In genomic region chr6:3231213-3232016, GRCh38 we compare ENCODE assay signal across 8 cellular contexts. TPM values are rescaled to one million over a fixed set of nuclear protein-coding genes. Genes with fewer than 3 reads are reported as not detected.
DNase-seq lines count a peak whose midpoint lies in the region; ATAC-seq and TF ChIP-seq lines count a peak whose summit lies in the region.

No MANE protein-coding gene starts in this region.

- H3K4me2 ChIP-seq in PC-3 (ENCODE audit: low read length), result peak overlapping the region; percentile 91

- H3K27me3 Mint-ChIP-seq in effector memory CD8-positive, alpha-beta T cell, result peaks cover 93 to 100% of the 10 kb centered on the region in 2 donors

- peaks cover 8% of the 10 kb centered on the region for H3K36me3 Mint-ChIP-seq in effector memory CD8-positive, alpha-beta T cell (ENCODE audit: insufficient read depth)

- H3K4me1 Mint-ChIP-seq in effector memory CD8-positive, alpha-beta T cell (ENCODE audit: low read depth in 2 of 2), result peaks cover 38 to 41% of the 10 kb centered on the region in 2 donors

- TF ChIP-seq CTCF in PC-3 (conservative IDR thresholded peaks at IDR 0.05; ENCODE audit: low read depth, low read length), result no peak

- H3K4me3 Mint-ChIP-seq in effector memory CD8-positive, alpha-beta T cell, result peak overlapping the region; percentile 62 to 89

- H3K27me3 ChIP-seq in H7 (ENCODE audit: control insufficient read depth, insufficient read depth, low read length), result peaks cover 22% of the 10 kb centered on the region
- peaks cover 57% of the 10 kb centered on the region for H3K27me3 ChIP-seq in PC-3 (ENCODE audit: low read length)

- DNase-seq in A172 (ENCODE audit: low spot score) (peak; percentile 81), H7 (peak; percentile 86), PC-3 (peak; percentile 70), lung microvascular endothelial cell (ENCODE audit: low read depth in 2 of 2) (peak; percentile 35 to 67), HPDE6-E6E7 (ENCODE audit: extremely low spot score) (no peak)
- no peak for DNase-seq in effector memory CD8-positive, alpha-beta T cell

- no peaks in the 10 kb centered on the region for H3K36me3 ChIP-seq in H7 (replicated peaks; ENCODE audit: control insufficient read depth, insufficient read depth, low read length)
- H3K36me3 ChIP-seq in PC-3 (ENCODE audit: low read depth, low read length), result no peaks in the 10 kb centered on the region

- no peak overlapping the region for H3K27ac Mint-ChIP-seq in effector memory CD8-positive, alpha-beta T cell

- CTCF ChIA-PET in PC-3 (lab: Charles Lee), result interaction anchor here (0.6 kb wide), 1 partner anchor 107 kb away, joined by 5 read pairs; no protein-coding TSS in a partner anchor

- H3K4me1 ChIP-seq in PC-3 (ENCODE audit: insufficient read depth, low read length), result peaks cover 29% of the 10 kb centered on the region

- no peaks in the 10 kb centered on the region for H3K9me3 Mint-ChIP-seq in effector memory CD8-positive, alpha-beta T cell

- H3K9me3 ChIP-seq in PC-3 (ENCODE audit: low read length), result no peaks in the 10 kb centered on the region

- H3K4me3 ChIP-seq in H7 (ENCODE audit: insufficient read depth, low read depth, low read length) (peak overlapping the region; percentile 57), PC-3 (ENCODE audit: low read length) (peak overlapping the region; percentile 83)

- POLR2A ChIA-PET in PC-3 (lab: Charles Lee; ENCODE audit: unreplicated experiment), result interaction anchor here (0.5 to 1.0 kb wide), 3 partner anchors 69 to 82 kb away, joined by 3 to 4 read pairs (median 3); partner anchors contain the start of gene TUBB2A

- no peaks in the 10 kb centered on the region for H3K79me2 ChIP-seq in PC-3 (ENCODE audit: low read length)

- intact Hi-C loops in PC-3 (cut with micrococcal nuclease), result no loop called here

- H4K20me1 ChIP-seq in PC-3 (ENCODE audit: low read length), result no peaks in the 10 kb centered on the region

- no peaks in the 10 kb centered on the region for H3F3A ChIP-seq in PC-3 (ENCODE audit: low read length, unreplicated experiment)

- H2AFZ ChIP-seq in PC-3 (ENCODE audit: low read length), result peak overlapping the region; percentile 87

- peak overlapping the region; percentile 51 for H3K9ac ChIP-seq in PC-3 (ENCODE audit: low read length)

- H3K27ac ChIP-seq in PC-3 (ENCODE audit: low read length), result no peak overlapping the region
- peak overlapping the region; percentile 92 for H3K27ac ChIP-seq in temporal lobe (ENCODE audit: low read depth, low read length)

- no TSS peak for BruUV-seq in PC-3 (replicated peaks; lab: Mats Ljungman, UMichigan)

- no peaks in the 10 kb centered on the region for H3K9me2 ChIP-seq in PC-3 (replicated peaks; ENCODE audit: low read length)

- peak; percentile 66 for ATAC-seq in PC-3
- ATAC-seq in effector memory CD8-positive, alpha-beta T cell (replicated peaks), result no peak
- ATAC-seq in HG03095 (IDR thresholded peaks at IDR 0.05; ENCODE audit: unreplicated experiment), result no peak

RNA-seq across cellular contexts. Expression of gene TUBB2B, which starts 4.0 kb away (rescaled TPM):
- total RNA-seq in A172 (2014; rRNA removed; shearing (Covaris generic)), result 13.0 and 17.1 TPM in 2 replicates
- total RNA-seq in H7 (2014; rRNA removed; shearing (Covaris generic)), result 1,817 and 1,848 TPM in 2 replicates
- total RNA-seq in PC-3 (2014; rRNA removed) (5.1 and 6.5 TPM in 2 replicates), lung microvascular endothelial cell (1.8 and 2.0 TPM in 2 replicates), temporal lobe (2,668 TPM)

RNA-seq across cellular contexts. Expression of gene PSMG4, which starts 27.3 kb away (rescaled TPM):
- 23.4 and 38.4 TPM in 2 replicates for total RNA-seq in A172 (2014; rRNA removed; shearing (Covaris generic))
- 20.9 and 37.9 TPM in 2 replicates for total RNA-seq in H7 (2014; rRNA removed; shearing (Covaris generic))
- total RNA-seq in PC-3 (2014; rRNA removed) (51.9 and 63.3 TPM in 2 replicates), lung microvascular endothelial cell (31.9 and 45.3 TPM in 2 replicates), temporal lobe (19.9 TPM)

Comparison
In these comparisons a context has a peak if more than half of its experiments do, and no peak if none do; other contexts are left out.
1. DNase-seq: peak in A172 (single experiment), H7 (single experiment), PC-3 (single experiment) and lung microvascular endothelial cell (2 of 2); none in effector memory CD8-positive, alpha-beta T cell (0 of 3) and HPDE6-E6E7 (single experiment).
2. RNA of gene TUBB2B, which starts 4.0 kb away (total RNA-seq): 2,668 TPM in temporal lobe (single experiment) and 1,817 to 1,848 TPM in H7; 13.0 to 17.1 TPM in A172, 5.1 to 6.5 TPM in PC-3 and 1.8 to 2.0 TPM in lung microvascular endothelial cell; every median in the first group is over 100 times any median in the second.